In genomic region chr7:157869793-157870192, GRCh38 we compare ENCODE assay signal across 29 cellular contexts.
"Had no signal": no experiment of that assay in that cellular context is flagged by ENCODE, and none has a peak within 500 bp of the region (broad histone marks: within the 10 kb centered on the region; RNA-seq: fewer than 3 reads in every experiment).

No MANE protein-coding gene starts in this region.

- H3K9me3 ChIP-seq: colonic mucosa, esophagus squamous epithelium, gastrocnemius medialis had no signal

- H3K4me3 ChIP-seq: colonic mucosa, coronary artery, dorsolateral prefrontal cortex, esophagus muscularis mucosa, esophagus squamous epithelium, gastrocnemius medialis, gastroesophageal sphincter, heart left ventricle, heart right ventricle had no signal

- H3K4me3 Mint-ChIP-seq: dendritic cell treated with granulocyte-macrophage colony-stimulating factor and Interleukin-4, amounts not matched to agents 40 ng/mL and 50 ng/mL, for 4 days; effector memory CD8-positive, alpha-beta T cell; endodermal cell had no signal

- FAIRE-seq: colon, endometrium, endothelial cell of umbilical vein, frontal cortex had no signal

- ATAC-seq: effector memory CD8-positive, alpha-beta T cell; esophagus mucosa; foreskin keratinocyte; gastrocnemius medialis; gastroesophageal sphincter; heart left ventricle; heart right ventricle had no signal

- H3K4me1 ChIP-seq: colonic mucosa, esophagus muscularis mucosa, esophagus squamous epithelium, foreskin keratinocyte, gastrocnemius medialis, gastroesophageal sphincter, heart left ventricle had no signal

- DNase-seq: colonic mucosa; cortex of kidney; dermis blood vessel endothelial cell; dorsolateral prefrontal cortex; effector CD4-positive, alpha-beta T cell; effector CD8-positive, alpha-beta T cell; effector memory CD4-positive, alpha-beta T cell; effector memory CD8-positive, alpha-beta T cell; endodermal cell; erythroblast; esophagus squamous epithelium; foreskin fibroblast; foreskin keratinocyte; foreskin melanocyte; gastrocnemius medialis; glutamatergic neuron; head of caudate nucleus; heart left ventricle; heart right ventricle had no signal

- H3K27me3 ChIP-seq: colonic mucosa, foreskin keratinocyte, gastrocnemius medialis had no signal

- H3K36me3 ChIP-seq: colonic mucosa, esophagus muscularis mucosa, esophagus squamous epithelium, gastrocnemius medialis, gastroesophageal sphincter, heart left ventricle, heart right ventricle had no signal

- H3K27ac ChIP-seq: colonic mucosa, coronary artery, dorsolateral prefrontal cortex, epithelial cell of prostate, esophagus muscularis mucosa, esophagus squamous epithelium, foreskin keratinocyte, gastrocnemius medialis, gastroesophageal sphincter, heart left ventricle, heart right ventricle had no signal

- H3K27ac Mint-ChIP-seq: dendritic cell treated with granulocyte-macrophage colony-stimulating factor and Interleukin-4, amounts not matched to agents 40 ng/mL and 50 ng/mL, for 4 days; endodermal cell had no signal

- H3K4me1 Mint-ChIP-seq: endodermal cell had no signal

- H3K9me3 Mint-ChIP-seq: effector memory CD8-positive, alpha-beta T cell had no signal
